Comparison of ENCODE assay signal across 1 cellular context in genomic region chr2:199911877-199912161, GRCh38.
TF ChIP-seq lines count a peak whose summit lies in the region.

No MANE protein-coding gene starts in this region.

TF ChIP-seq in K562, 482 proteins besides CTCF, POLR2A, EP300 and RAD21:
- TF ChIP-seq TBP (optimal IDR thresholded peaks at IDR 0.05; ENCODE audit: low read depth, low read length): peak; percentile 8
- no peak for TF ChIP-seq ARID4B (CRISPR knock-in tag; IDR thresholded peaks at IDR 0.05)
- 0 out of 4 replicates have a peak, but pooled peaks of 1 of the 2 experiments have one; percentile 4 for TF ChIP-seq FOXA3 (CRISPR knock-in tag; conservative IDR thresholded peaks at IDR 0.05 in 1 of 2, IDR thresholded peaks at IDR 0.05 in 1 of 2)
